ENCODE assay signal across 8 cellular contexts in genomic region chr2:159614534-159615186, GRCh38. TPM values are rescaled to one million over a fixed set of nuclear protein-coding genes. Genes with fewer than 3 reads are reported as not detected.
DNase-seq lines count a peak whose midpoint lies in the region; ATAC-seq and TF ChIP-seq lines count a peak whose summit lies in the region.

No MANE protein-coding gene starts in this region.

- H3K27ac ChIP-seq in CD4-positive, CD25-positive, alpha-beta regulatory T cell (ENCODE audit: insufficient read depth, low read length, poor library complexity, severe bottlenecking) = no peak overlapping the region
- peak overlapping the region; percentile 100 for H3K27ac ChIP-seq in HUES48 (ENCODE audit: low read depth, low read length)
- peak overlapping the region; percentile 76 to 98 (median 96) for H3K27ac ChIP-seq in spleen

- intact Hi-C loops in activated T-helper 2 cell treated with anti-CD3 and anti-CD28 coated beads, Interferon-gamma antibody, Interleukin-2, Interleukin-4, amounts not matched to agents 10 μg/mL and 5 μg/mL and 100 μg/mL, durations not matched to agents 14 hours and 24 hours and 36 hours (cut with micrococcal nuclease) = loop anchor here (10.0 kb wide), 1 partner anchor 330 kb away; the partner anchor contains the start of gene WDSUB1
- intact Hi-C loops in spleen (cut with DNase I; ENCODE audit: low total_unique reads) = no loop called here

- peak overlapping the region; percentile 41 for H3K4me3 ChIP-seq in CD4-positive, CD25-positive, alpha-beta regulatory T cell (ENCODE audit: low read depth, low read length)
- peak overlapping the region; percentile 89 for H3K4me3 ChIP-seq in HUES48 (ENCODE audit: low read depth, low read length)
- H3K4me3 ChIP-seq in iPS-11a (ENCODE audit: low read depth, low read length) = peak overlapping the region; percentile 91
- H3K4me3 ChIP-seq in spleen = peak overlapping the region; percentile 18 to 77 (median 57)

- H3K4me1 ChIP-seq in CD4-positive, CD25-positive, alpha-beta regulatory T cell (ENCODE audit: control insufficient read depth, insufficient read depth, low read length, poor library complexity, severe bottlenecking) = peaks cover 20% of the 10 kb centered on the region
- H3K4me1 ChIP-seq in HUES48 (ENCODE audit: control insufficient read depth, insufficient read depth, low read length) = peaks cover 54% of the 10 kb centered on the region
- H3K4me1 ChIP-seq in spleen = peaks cover 0 to 66% (median 29%) of the 10 kb centered on the region in 6 donors

- peaks cover 0 to 2% (median 0%) of the 10 kb centered on the region in 7 donors for H3K9me3 Mint-ChIP-seq in CD4-positive, CD25-positive, alpha-beta regulatory T cell
- no peaks in the 10 kb centered on the region for H3K9me3 Mint-ChIP-seq in activated T-helper 2 cell treated with anti-CD3 and anti-CD28 coated beads, Interferon-gamma antibody, Interleukin-2, Interleukin-4, amounts not matched to agents 10 μg/mL and 5 μg/mL and 100 μg/mL, durations not matched to agents 14 hours and 24 hours and 36 hours

- 10 to 14% (median 13%) methylated on average over 8 of the region's 8 CpGs for WGBS in spleen, 5 donors

- DNase-seq in CD4-positive, CD25-positive, alpha-beta regulatory T cell = no peak
- DNase-seq in activated T-helper 2 cell treated with anti-CD3 and anti-CD28 coated beads, Interferon-gamma antibody, Interleukin-2, Interleukin-4, amounts not matched to agents 10 μg/mL and 5 μg/mL and 100 μg/mL, durations not matched to agents 14 hours and 24 hours and 36 hours (ENCODE audit: low spot score) = no peak
- DNase-seq in spleen (no peak), A172 (ENCODE audit: low spot score) (no peak), UCSD-AML1 (lab: John Stamatoyannopoulos, UW; ENCODE audit: unreplicated experiment) (no peak)

- peak overlapping the region in 2 of 3 donors; percentile 21 to 35 for H3K27ac Mint-ChIP-seq in CD4-positive, CD25-positive, alpha-beta regulatory T cell
- H3K27ac Mint-ChIP-seq in activated T-helper 2 cell treated with anti-CD3 and anti-CD28 coated beads, Interferon-gamma antibody, Interleukin-2, Interleukin-4, amounts not matched to agents 10 μg/mL and 5 μg/mL and 100 μg/mL, durations not matched to agents 14 hours and 24 hours and 36 hours = peak overlapping the region; percentile 1

- peaks cover 11% of the 10 kb centered on the region for H3K27me3 ChIP-seq in CD4-positive, CD25-positive, alpha-beta regulatory T cell (ENCODE audit: control insufficient read depth, insufficient read depth, low read length)
- H3K27me3 ChIP-seq in HUES48 (ENCODE audit: control insufficient read depth, insufficient read depth, low read length) = no peaks in the 10 kb centered on the region
- peaks cover 0 to 8% (median 0%) of the 10 kb centered on the region in 7 donors for H3K27me3 ChIP-seq in spleen (replicated peaks in 1 of 7)

- peak overlapping the region; percentile 83 to 95 (median 90) for H3K4me3 Mint-ChIP-seq in CD4-positive, CD25-positive, alpha-beta regulatory T cell
- peak overlapping the region; percentile 82 for H3K4me3 Mint-ChIP-seq in activated T-helper 2 cell treated with anti-CD3 and anti-CD28 coated beads, Interferon-gamma antibody, Interleukin-2, Interleukin-4, amounts not matched to agents 10 μg/mL and 5 μg/mL and 100 μg/mL, durations not matched to agents 14 hours and 24 hours and 36 hours (ENCODE audit: low read depth)

- no peaks in the 10 kb centered on the region for H3K36me3 Mint-ChIP-seq in CD4-positive, CD25-positive, alpha-beta regulatory T cell
- no peaks in the 10 kb centered on the region for H3K36me3 Mint-ChIP-seq in activated T-helper 2 cell treated with anti-CD3 and anti-CD28 coated beads, Interferon-gamma antibody, Interleukin-2, Interleukin-4, amounts not matched to agents 10 μg/mL and 5 μg/mL and 100 μg/mL, durations not matched to agents 14 hours and 24 hours and 36 hours (ENCODE audit: low read depth)

- ATAC-seq in CD4-positive, CD25-positive, alpha-beta regulatory T cell (ENCODE audit: low read depth in 2 of 2) = no peak
- no peak for ATAC-seq in HG03432 (IDR thresholded peaks at IDR 0.05; ENCODE audit: unreplicated experiment)

- no peaks in the 10 kb centered on the region for H3K9me3 ChIP-seq in CD4-positive, CD25-positive, alpha-beta regulatory T cell (ENCODE audit: control insufficient read depth in 2 of 2, low read length in 2 of 2)
- no peaks in the 10 kb centered on the region for H3K9me3 ChIP-seq in HUES48 (ENCODE audit: control insufficient read depth, insufficient read depth, low read length)
- no peaks in the 10 kb centered on the region for H3K9me3 ChIP-seq in spleen

- H3K27me3 Mint-ChIP-seq in CD4-positive, CD25-positive, alpha-beta regulatory T cell = peaks cover 32% of the 10 kb centered on the region
- H3K27me3 Mint-ChIP-seq in activated T-helper 2 cell treated with anti-CD3 and anti-CD28 coated beads, Interferon-gamma antibody, Interleukin-2, Interleukin-4, amounts not matched to agents 10 μg/mL and 5 μg/mL and 100 μg/mL, durations not matched to agents 14 hours and 24 hours and 36 hours (ENCODE audit: low read depth) = peaks cover 40% of the 10 kb centered on the region

- no peak for TF ChIP-seq POLR2A in spleen (IDR thresholded peaks at IDR 0.05)

- peaks cover 5 to 14% (median 8%) of the 10 kb centered on the region in 4 donors for H3K4me1 Mint-ChIP-seq in CD4-positive, CD25-positive, alpha-beta regulatory T cell
- peaks cover 10% of the 10 kb centered on the region for H3K4me1 Mint-ChIP-seq in activated T-helper 2 cell treated with anti-CD3 and anti-CD28 coated beads, Interferon-gamma antibody, Interleukin-2, Interleukin-4, amounts not matched to agents 10 μg/mL and 5 μg/mL and 100 μg/mL, durations not matched to agents 14 hours and 24 hours and 36 hours (ENCODE audit: low read depth)

- H3K36me3 ChIP-seq in CD4-positive, CD25-positive, alpha-beta regulatory T cell (ENCODE audit: control insufficient read depth, insufficient read depth, low read length) = no peaks in the 10 kb centered on the region
- H3K36me3 ChIP-seq in HUES48 (ENCODE audit: control insufficient read depth, insufficient read depth, low read length) (no peaks in the 10 kb centered on the region), spleen (no peaks in the 10 kb centered on the region)

- TF ChIP-seq CTCF in spleen (IDR thresholded peaks at IDR 0.05 in 8 of 11, conservative IDR thresholded peaks at IDR 0.05 in 3 of 11) = no peak

- peak overlapping the region; percentile 98 for H3K9ac ChIP-seq in HUES48 (ENCODE audit: low read depth, low read length)

RNA-seq across cellular contexts. Expression of gene BAZ2B, which starts 1.7 kb away (rescaled TPM):
- total RNA-seq in CD4-positive, CD25-positive, alpha-beta regulatory T cell = 39.6 TPM
- 10 to 100 TPM in 1 of 4 donors, 1 to 10 TPM in 3; 7.8 to 15.6 (median 9.4) TPM for polyA plus RNA-seq in CD4-positive, CD25-positive, alpha-beta regulatory T cell
- 6.4 and 6.5 TPM in 2 replicates for total RNA-seq in activated T-helper 2 cell treated with anti-CD3 and anti-CD28 coated beads, Interferon-gamma antibody, Interleukin-2, Interleukin-4, amounts not matched to agents 10 μg/mL and 5 μg/mL and 100 μg/mL, durations not matched to agents 14 hours and 24 hours and 36 hours
- total RNA-seq in spleen = 100 to 1,000 TPM in 3 of 7 donors, 10 to 100 TPM in 4; 75.4 to 158 (median 95.7) TPM
- polyA plus RNA-seq in spleen = 1 to 10 TPM; 5.6 to 8.6 (median 7.1) TPM
- 25.3 and 43.4 TPM in 2 replicates for total RNA-seq in A172 (2014; rRNA removed; shearing (Covaris generic))

Comparison
In these comparisons a context has a peak if more than half of its experiments do, and no peak if none do; other contexts are left out.
1. H3K4me3 ChIP-seq: peak in every context shown above with its lines; median percentile 91 in iPS-11a; 89 in HUES48; 57 in spleen; 41 in CD4-positive, CD25-positive, alpha-beta regulatory T cell.